ENCODE assay signal across 1 cellular context in the genomic region with DNA sequence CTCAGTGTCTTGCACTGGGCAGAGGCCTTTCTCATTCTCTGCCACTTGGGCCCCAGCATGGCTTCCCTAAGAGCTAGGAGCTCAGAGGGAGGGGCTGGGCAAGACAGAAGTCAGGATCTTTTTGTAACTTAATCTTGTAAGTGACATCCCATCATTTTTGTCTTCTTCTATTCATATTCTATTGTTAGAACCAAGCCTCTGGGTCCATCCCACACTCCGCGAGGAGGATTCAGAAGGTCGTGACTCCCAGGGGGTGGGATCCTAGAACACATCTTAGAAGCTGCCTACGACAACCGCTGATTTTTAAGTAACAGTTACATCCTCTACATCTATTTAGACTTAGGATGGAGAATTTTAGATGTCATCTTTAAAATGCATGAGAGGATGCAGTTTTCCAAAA.
TF ChIP-seq lines count a peak whose summit lies in the region.

No MANE protein-coding gene starts in this region.

TF ChIP-seq in WTC11, 78 proteins besides CTCF, POLR2A, EP300 and RAD21 (continued from another document):
- no peak for TF ChIP-seq ZSCAN18 (CRISPR knock-in tag; IDR thresholded peaks at IDR 0.05)
- TF ChIP-seq USF2 (CRISPR knock-in tag; IDR thresholded peaks at IDR 0.05), result no peak
- no peak for TF ChIP-seq ZNF121 (CRISPR knock-in tag; IDR thresholded peaks at IDR 0.05)
- TF ChIP-seq, protein P1, sequence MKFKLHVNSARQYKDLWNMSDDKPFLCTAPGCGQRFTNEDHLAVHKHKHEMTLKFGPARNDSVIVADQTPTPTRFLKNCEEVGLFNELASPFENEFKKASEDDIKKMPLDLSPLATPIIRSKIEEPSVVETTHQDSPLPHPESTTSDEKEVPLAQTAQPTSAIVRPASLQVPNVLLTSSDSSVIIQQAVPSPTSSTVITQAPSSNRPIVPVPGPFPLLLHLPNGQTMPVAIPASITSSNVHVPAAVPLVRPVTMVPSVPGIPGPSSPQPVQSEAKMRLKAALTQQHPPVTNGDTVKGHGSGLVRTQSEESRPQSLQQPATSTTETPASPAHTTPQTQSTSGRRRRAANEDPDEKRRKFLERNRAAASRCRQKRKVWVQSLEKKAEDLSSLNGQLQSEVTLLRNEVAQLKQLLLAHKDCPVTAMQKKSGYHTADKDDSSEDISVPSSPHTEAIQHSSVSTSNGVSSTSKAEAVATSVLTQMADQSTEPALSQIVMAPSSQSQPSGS (CRISPR knock-in tag; IDR thresholded peaks at IDR 0.05; ENCODE audit: borderline replicate concordance, low read depth), result no peak
- TF ChIP-seq ZNF317 (CRISPR knock-in tag; IDR thresholded peaks at IDR 0.05; ENCODE audit: borderline replicate concordance, low read depth), result no peak
- TF ChIP-seq, protein P2, sequence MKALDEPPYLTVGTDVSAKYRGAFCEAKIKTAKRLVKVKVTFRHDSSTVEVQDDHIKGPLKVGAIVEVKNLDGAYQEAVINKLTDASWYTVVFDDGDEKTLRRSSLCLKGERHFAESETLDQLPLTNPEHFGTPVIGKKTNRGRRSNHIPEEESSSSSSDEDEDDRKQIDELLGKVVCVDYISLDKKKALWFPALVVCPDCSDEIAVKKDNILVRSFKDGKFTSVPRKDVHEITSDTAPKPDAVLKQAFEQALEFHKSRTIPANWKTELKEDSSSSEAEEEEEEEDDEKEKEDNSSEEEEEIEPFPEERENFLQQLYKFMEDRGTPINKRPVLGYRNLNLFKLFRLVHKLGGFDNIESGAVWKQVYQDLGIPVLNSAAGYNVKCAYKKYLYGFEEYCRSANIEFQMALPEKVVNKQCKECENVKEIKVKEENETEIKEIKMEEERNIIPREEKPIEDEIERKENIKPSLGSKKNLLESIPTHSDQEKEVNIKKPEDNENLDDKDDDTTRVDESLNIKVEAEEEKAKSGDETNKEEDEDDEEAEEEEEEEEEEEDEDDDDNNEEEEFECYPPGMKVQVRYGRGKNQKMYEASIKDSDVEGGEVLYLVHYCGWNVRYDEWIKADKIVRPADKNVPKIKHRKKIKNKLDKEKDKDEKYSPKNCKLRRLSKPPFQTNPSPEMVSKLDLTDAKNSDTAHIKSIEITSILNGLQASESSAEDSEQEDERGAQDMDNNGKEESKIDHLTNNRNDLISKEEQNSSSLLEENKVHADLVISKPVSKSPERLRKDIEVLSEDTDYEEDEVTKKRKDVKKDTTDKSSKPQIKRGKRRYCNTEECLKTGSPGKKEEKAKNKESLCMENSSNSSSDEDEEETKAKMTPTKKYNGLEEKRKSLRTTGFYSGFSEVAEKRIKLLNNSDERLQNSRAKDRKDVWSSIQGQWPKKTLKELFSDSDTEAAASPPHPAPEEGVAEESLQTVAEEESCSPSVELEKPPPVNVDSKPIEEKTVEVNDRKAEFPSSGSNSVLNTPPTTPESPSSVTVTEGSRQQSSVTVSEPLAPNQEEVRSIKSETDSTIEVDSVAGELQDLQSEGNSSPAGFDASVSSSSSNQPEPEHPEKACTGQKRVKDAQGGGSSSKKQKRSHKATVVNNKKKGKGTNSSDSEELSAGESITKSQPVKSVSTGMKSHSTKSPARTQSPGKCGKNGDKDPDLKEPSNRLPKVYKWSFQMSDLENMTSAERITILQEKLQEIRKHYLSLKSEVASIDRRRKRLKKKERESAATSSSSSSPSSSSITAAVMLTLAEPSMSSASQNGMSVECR (CRISPR knock-in tag; IDR thresholded peaks at IDR 0.05; ENCODE audit: borderline replicate concordance), result no peak
- TF ChIP-seq CDX4 (CRISPR knock-in tag; IDR thresholded peaks at IDR 0.05; ENCODE audit: borderline replicate concordance), result no peak
- no peak for TF ChIP-seq NR3C1 (CRISPR knock-in tag; conservative IDR thresholded peaks at IDR 0.05; ENCODE audit: low read depth)
- no peak for TF ChIP-seq ZNF138 (CRISPR knock-in tag; conservative IDR thresholded peaks at IDR 0.05)
- no peak for TF ChIP-seq SMAD4 (CRISPR knock-in tag; IDR thresholded peaks at IDR 0.05)
- TF ChIP-seq SP1 (CRISPR knock-in tag; conservative IDR thresholded peaks at IDR 0.05), result no peak
- TF ChIP-seq, protein P3, sequence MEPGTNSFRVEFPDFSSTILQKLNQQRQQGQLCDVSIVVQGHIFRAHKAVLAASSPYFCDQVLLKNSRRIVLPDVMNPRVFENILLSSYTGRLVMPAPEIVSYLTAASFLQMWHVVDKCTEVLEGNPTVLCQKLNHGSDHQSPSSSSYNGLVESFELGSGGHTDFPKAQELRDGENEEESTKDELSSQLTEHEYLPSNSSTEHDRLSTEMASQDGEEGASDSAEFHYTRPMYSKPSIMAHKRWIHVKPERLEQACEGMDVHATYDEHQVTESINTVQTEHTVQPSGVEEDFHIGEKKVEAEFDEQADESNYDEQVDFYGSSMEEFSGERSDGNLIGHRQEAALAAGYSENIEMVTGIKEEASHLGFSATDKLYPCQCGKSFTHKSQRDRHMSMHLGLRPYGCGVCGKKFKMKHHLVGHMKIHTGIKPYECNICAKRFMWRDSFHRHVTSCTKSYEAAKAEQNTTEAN (CRISPR knock-in tag; IDR thresholded peaks at IDR 0.05), result no peak
- no peak for TF ChIP-seq RELA (CRISPR knock-in tag; IDR thresholded peaks at IDR 0.05; ENCODE audit: borderline replicate concordance)
- TF ChIP-seq CREB1 (CRISPR knock-in tag; IDR thresholded peaks at IDR 0.05), result no peak
